ENCODE assay signal across 29 cellular contexts in the genomic region with DNA sequence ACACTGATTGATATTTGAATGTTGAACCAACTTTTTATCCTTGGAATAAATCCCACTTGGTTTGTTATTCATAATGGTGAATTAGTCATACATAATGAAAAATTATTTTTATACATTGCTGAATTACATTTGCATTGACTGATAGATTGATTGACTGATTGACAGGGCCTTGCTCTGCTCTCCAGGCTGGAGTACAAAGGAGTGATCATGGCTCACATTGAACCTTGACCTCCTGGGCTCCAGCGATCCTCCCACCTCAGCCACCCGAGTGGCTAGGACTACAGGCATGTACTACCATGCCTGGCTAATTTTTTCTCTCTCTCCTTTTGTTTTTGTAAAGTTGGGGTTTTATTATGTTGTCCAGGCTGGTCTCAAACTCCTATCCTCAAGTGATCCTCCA.
"Had no signal": no experiment of that assay in that cellular context is flagged by ENCODE, and none has a peak within 500 bp of the region (broad histone marks: within the 10 kb centered on the region; RNA-seq: fewer than 3 reads in every experiment).

No MANE protein-coding gene starts in this region.

- H3K27ac ChIP-seq: stomach, suprapubic skin, testis, thoracic aorta, thyroid gland, tibial artery, tibial nerve, transverse colon, upper lobe of left lung, upper lobe of right lung, uterus, vagina had no signal

- DNase-seq: stimulated activated CD4-positive, alpha-beta T cell treated with anti-CD3 and anti-CD28 coated beads, Interleukin-2, amount 100 ng/mL, for 48 hours; stimulated activated CD4-positive, alpha-beta T cell treated with anti-CD3 and anti-CD28 coated beads, Interleukin-4, amount 100 ng/mL, for 1 hour; stimulated activated CD4-positive, alpha-beta T cell treated with anti-CD3 and anti-CD28 coated beads, Interleukin-4, amount 100 ng/mL, for 24 hours; stimulated activated CD4-positive, alpha-beta T cell treated with anti-CD3 and anti-CD28 coated beads, Interleukin-4, amount 100 ng/mL, for 4 hours; stimulated activated CD8-positive, alpha-beta memory T cell treated with anti-CD3 and anti-CD28 coated beads, Interleukin-4, amount 100 ng/mL, for 48 hours; stimulated activated naive B cell treated with anti-CD40 and anti-IgM and Interleukin-4, amounts not matched to agents 10 μg/mL and 1 μg/mL and 100 μg/mL, for 72 hours; stimulated activated naive CD4-positive, alpha-beta T cell; stimulated activated naive CD4-positive, alpha-beta T cell treated with Interleukin-2 at 50 U/mL for 16 hours; stimulated activated naive CD8-positive, alpha-beta T cell treated with anti-CD3 and anti-CD28 coated beads, Interleukin-15, amount 100 ng/mL, for 72 hours; stimulated activated naive CD8-positive, alpha-beta T cell treated with anti-CD3 and anti-CD28 coated beads, Interleukin-15, Interleukin-2, amounts not matched to agents 100 U/mL and 50 U/mL, for 24 hours; stomach; substantia nigra; testis; thyroid gland; tibial artery; transverse colon; trophoblast cell; upper lobe of left lung; upper lobe of right lung; uterus had no signal

- H3K27me3 Mint-ChIP-seq: stimulated activated memory B cell treated with anti-CD40 and anti-IgM and Interleukin-4, amounts not matched to agents 10 μg/mL and 1 μg/mL and 100 μg/mL, for 72 hours; stimulated activated naive B cell treated with anti-CD40 and anti-IgM and Interleukin-4, amounts not matched to agents 10 μg/mL and 1 μg/mL and 100 μg/mL, for 72 hours; type B pancreatic cell had no signal

- H3K4me1 Mint-ChIP-seq: stimulated activated effector memory CD8-positive, alpha-beta T cell treated with anti-CD3 and anti-CD28 coated beads, Interleukin-12 subunit alpha, Interleukin-12 subunit beta, amount 100 ng/mL, for 72 hours; stimulated activated memory B cell treated with anti-CD40 and anti-IgM and Interleukin-4, amounts not matched to agents 10 μg/mL and 1 μg/mL and 100 μg/mL, for 72 hours; stimulated activated naive B cell treated with anti-CD40 and anti-IgM and Interleukin-4, amounts not matched to agents 10 μg/mL and 1 μg/mL and 100 μg/mL, for 72 hours; stimulated activated naive CD8-positive, alpha-beta T cell treated with anti-CD3 and anti-CD28 coated beads, Interleukin-15, amount 100 ng/mL, for 72 hours had no signal

- H3K9me3 ChIP-seq: stomach, suprapubic skin, testis, thoracic aorta, thyroid gland, tibial artery, transverse colon, upper lobe of left lung, upper lobe of right lung, uterus, vagina had no signal

- ATAC-seq: stimulated activated effector memory CD8-positive, alpha-beta T cell treated with anti-CD3 and anti-CD28 coated beads, Interleukin-12 subunit alpha, Interleukin-12 subunit beta, amount 100 ng/mL, for 72 hours; stimulated activated memory B cell treated with anti-CD40 and anti-IgM and Interleukin-4, amounts not matched to agents 10 μg/mL and 1 μg/mL and 100 μg/mL, for 72 hours; stimulated activated naive B cell treated with anti-CD40 and anti-IgM and Interleukin-4, amounts not matched to agents 10 μg/mL and 1 μg/mL and 100 μg/mL, for 72 hours; stimulated activated naive CD8-positive, alpha-beta T cell treated with anti-CD3 and anti-CD28 coated beads, Interleukin-15, amount 100 ng/mL, for 72 hours; stimulated activated naive CD8-positive, alpha-beta T cell treated with anti-CD3 and anti-CD28 coated beads, Interleukin-15, Interleukin-2, amounts not matched to agents 100 U/mL and 50 U/mL, for 24 hours; upper lobe of right lung had no signal

- H3K4me3 ChIP-seq: stomach, suprapubic skin, testis, thoracic aorta, thyroid gland, tibial artery, tibial nerve, transverse colon, upper lobe of left lung, upper lobe of right lung, uterus, vagina had no signal

- H3K4me3 Mint-ChIP-seq: stimulated activated effector memory CD8-positive, alpha-beta T cell treated with anti-CD3 and anti-CD28 coated beads, Interleukin-12 subunit alpha, Interleukin-12 subunit beta, amount 100 ng/mL, for 72 hours; stimulated activated memory B cell treated with anti-CD40 and anti-IgM and Interleukin-4, amounts not matched to agents 10 μg/mL and 1 μg/mL and 100 μg/mL, for 72 hours; stimulated activated naive B cell treated with anti-CD40 and anti-IgM and Interleukin-4, amounts not matched to agents 10 μg/mL and 1 μg/mL and 100 μg/mL, for 72 hours; stimulated activated naive CD8-positive, alpha-beta T cell treated with anti-CD3 and anti-CD28 coated beads, Interleukin-15, amount 100 ng/mL, for 72 hours; stimulated activated naive CD8-positive, alpha-beta T cell treated with anti-CD3 and anti-CD28 coated beads, Interleukin-15, Interleukin-2, amounts not matched to agents 100 ng/mL and 50 ng/mL, for 24 hours; type B pancreatic cell had no signal

- H3K36me3 ChIP-seq: stomach, suprapubic skin, thoracic aorta, thyroid gland, tibial artery, tibial nerve, transverse colon, upper lobe of left lung, upper lobe of right lung, uterus, vagina had no signal

- H3K9me3 Mint-ChIP-seq: type B pancreatic cell had no signal

- H3K36me3 Mint-ChIP-seq: stimulated activated effector memory CD8-positive, alpha-beta T cell treated with anti-CD3 and anti-CD28 coated beads, Interleukin-12 subunit alpha, Interleukin-12 subunit beta, amount 100 ng/mL, for 72 hours; stimulated activated naive B cell treated with anti-CD40 and anti-IgM and Interleukin-4, amounts not matched to agents 10 μg/mL and 1 μg/mL and 100 μg/mL, for 72 hours; type B pancreatic cell had no signal

- H3K27me3 ChIP-seq: stomach, suprapubic skin, testis, thyroid gland, tibial artery, tibial nerve, transverse colon, upper lobe of left lung, upper lobe of right lung, uterus, vagina had no signal

- H3K27ac Mint-ChIP-seq: stimulated activated effector memory CD8-positive, alpha-beta T cell treated with anti-CD3 and anti-CD28 coated beads, Interleukin-12 subunit alpha, Interleukin-12 subunit beta, amount 100 ng/mL, for 72 hours; stimulated activated memory B cell treated with anti-CD40 and anti-IgM and Interleukin-4, amounts not matched to agents 10 μg/mL and 1 μg/mL and 100 μg/mL, for 72 hours; stimulated activated naive B cell treated with anti-CD40 and anti-IgM and Interleukin-4, amounts not matched to agents 10 μg/mL and 1 μg/mL and 100 μg/mL, for 72 hours; stimulated activated naive CD8-positive, alpha-beta T cell treated with anti-CD3 and anti-CD28 coated beads, Interleukin-15, amount 100 ng/mL, for 72 hours; stimulated activated naive CD8-positive, alpha-beta T cell treated with anti-CD3 and anti-CD28 coated beads, Interleukin-15, Interleukin-2, amounts not matched to agents 100 ng/mL and 50 ng/mL, for 24 hours; type B pancreatic cell had no signal

- H3K4me1 ChIP-seq: stomach, suprapubic skin, testis, thyroid gland, tibial artery, tibial nerve, upper lobe of left lung, upper lobe of right lung, vagina had no signal

- FAIRE-seq: urothelium cell line had no signal
